12 cellular contexts compared by ENCODE assay signal in the genomic region with DNA sequence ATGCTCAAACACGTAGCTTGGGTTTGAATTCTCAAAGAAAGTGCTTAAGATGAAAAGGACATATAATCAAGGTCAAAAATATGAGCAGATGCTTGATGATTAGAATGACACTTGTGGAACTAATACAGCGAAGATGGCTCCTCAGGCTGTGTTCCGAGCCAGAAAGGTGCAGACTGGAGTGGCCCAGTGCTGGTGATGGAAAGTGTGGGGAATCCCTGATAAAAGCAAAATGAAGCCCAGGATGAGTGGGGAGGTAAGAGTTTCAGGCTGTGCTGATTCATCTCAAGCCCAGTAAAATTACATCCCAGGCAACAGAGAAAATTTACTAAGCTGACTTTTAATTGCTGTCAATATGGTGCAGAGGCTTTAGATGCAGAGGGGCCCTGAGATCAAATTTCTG.
DNase-seq lines count a peak whose midpoint lies in the region; ATAC-seq, FAIRE-seq and TF ChIP-seq lines count a peak whose summit lies in the region.
"Had no signal": no experiment of that assay in that cellular context is flagged by ENCODE, and none has a peak within 500 bp of the region (broad histone marks: within the 10 kb centered on the region; RNA-seq: fewer than 3 reads in every experiment).

No MANE protein-coding gene starts in this region.

- FAIRE-seq in H54 (lab: Jason Lieb, UNC), result no peak

- peaks cover 46% of the 10 kb centered on the region for H3K4me1 Mint-ChIP-seq in activated T-cell treated with anti-CD3 and anti-CD28 coated beads, Interleukin-2, amount 50 U/mL, for 24 hours (ENCODE audit: low read depth)
- H3K4me1 Mint-ChIP-seq in T-helper 17 cell, result peaks cover 27% of the 10 kb centered on the region

- TF ChIP-seq POLR2A in H54 (IDR thresholded peaks at IDR 0.05; ENCODE audit: low read depth, low read length), result no peak

- ATAC-seq in HG02678 (IDR thresholded peaks at IDR 0.05; ENCODE audit: unreplicated experiment) (peak; percentile 47), T-helper 17 cell (peak; percentile 68)

- H3K4me3 Mint-ChIP-seq in activated T-cell treated with anti-CD3 and anti-CD28 coated beads, Interleukin-2, amount 50 U/mL, for 24 hours, result peak overlapping the region; percentile 41
- H3K4me3 Mint-ChIP-seq in T-helper 17 cell, result peak overlapping the region; percentile 89

- peak; percentile 45 for DNase-seq in activated T-cell treated with anti-CD3 and anti-CD28 coated beads, Interleukin-2, amount 50 U/mL, for 24 hours
- DNase-seq in activated T-cell treated with anti-CD3 and anti-CD28 coated beads, Interleukin-2, amount 50 U/mL, for 1 hour, result no peak
- no peak for DNase-seq in T-helper 17 cell
- peak; percentile 5 for DNase-seq in iPS-NIHi7 (ENCODE audit: extremely low spot score)
- DNase-seq in GM03348 (ENCODE audit: low spot score), result no peak
- DNase-seq in H54 (ENCODE audit: insufficient read length, low spot score), result no peak
- no peak for DNase-seq in D341Med (ENCODE audit: low spot score)
- DNase-seq: central memory CD4-positive, alpha-beta T cell; NCI-H2029; trophoblast cell had no signal

- peaks cover 22% of the 10 kb centered on the region for H3K36me3 Mint-ChIP-seq in activated T-cell treated with anti-CD3 and anti-CD28 coated beads, Interleukin-2, amount 50 U/mL, for 24 hours (ENCODE audit: low read depth)
- H3K36me3 Mint-ChIP-seq in T-helper 17 cell (ENCODE audit: low read depth), result peaks cover 3% of the 10 kb centered on the region

- no peaks in the 10 kb centered on the region for H3K9me3 ChIP-seq in T-helper 17 cell (ENCODE audit: control insufficient read depth, low read length, poor library complexity, severe bottlenecking)

- peaks cover 18% of the 10 kb centered on the region for H3K9me3 Mint-ChIP-seq in activated T-cell treated with anti-CD3 and anti-CD28 coated beads, Interleukin-2, amount 50 U/mL, for 24 hours

- peak overlapping the region; percentile 76 for H3K27ac Mint-ChIP-seq in activated T-cell treated with anti-CD3 and anti-CD28 coated beads, Interleukin-2, amount 50 U/mL, for 24 hours
- H3K27ac Mint-ChIP-seq in T-helper 17 cell, result peak overlapping the region; percentile 90
- H3K27ac Mint-ChIP-seq: progenitor cell of endocrine pancreas had no signal

- no peaks in the 10 kb centered on the region for H3K27me3 Mint-ChIP-seq in activated T-cell treated with anti-CD3 and anti-CD28 coated beads, Interleukin-2, amount 50 U/mL, for 24 hours
- no peaks in the 10 kb centered on the region for H3K27me3 Mint-ChIP-seq in T-helper 17 cell
- H3K27me3 Mint-ChIP-seq: progenitor cell of endocrine pancreas had no signal

Comparison
In these comparisons a context has a peak if more than half of its experiments do, and no peak if none do; other contexts are left out.
1. DNase-seq: peak in activated T-cell treated with anti-CD3 and anti-CD28 coated beads, Interleukin-2, amount 50 U/mL, for 24 hours (single experiment) and iPS-NIHi7 (single experiment); none in activated T-cell treated with anti-CD3 and anti-CD28 coated beads, Interleukin-2, amount 50 U/mL, for 1 hour (single experiment), T-helper 17 cell (0 of 3), GM03348 (single experiment), H54 (single experiment) and D341Med (single experiment).